Comparison of ENCODE assay signal across 10 cellular contexts in genomic region chrX:73215263-73215662, GRCh38. TPM values are rescaled to one million over a fixed set of nuclear protein-coding genes. Genes with fewer than 3 reads are reported as not detected.
DNase-seq lines count a peak whose midpoint lies in the region; ATAC-seq, FAIRE-seq and TF ChIP-seq lines count a peak whose summit lies in the region.
"Had no signal": no experiment of that assay in that cellular context is flagged by ENCODE, and none has a peak within 500 bp of the region (broad histone marks: within the 10 kb centered on the region; RNA-seq: fewer than 3 reads in every experiment).

No MANE protein-coding gene starts in this region.

- POLR2A ChIA-PET in activated CD8-positive, alpha-beta T cell treated with anti-CD3 and anti-CD28 coated beads, Interleukin-2, amount 10 ng/mL, durations not matched to agents 7 days and 5 days (lab: Charles Lee): no interaction called here

- no peak overlapping the region for H3K27ac ChIP-seq in kidney (ENCODE audit: low read depth in 2 of 2, low read length in 2 of 2)
- H3K27ac ChIP-seq in tibial artery: peak overlapping the region; percentile 62 to 75

- peak overlapping the region in 1 of 2 donors; percentile 56 for H3K9ac ChIP-seq in kidney (ENCODE audit: low read length in 2 of 2)

- FAIRE-seq in kidney (lab: Jason Lieb, UNC): no peak

- peak overlapping the region; percentile 80 for H3K4me3 Mint-ChIP-seq in activated CD8-positive, alpha-beta T cell treated with anti-CD3 and anti-CD28 coated beads, Interleukin-2, amount 10 ng/mL, durations not matched to agents 7 days and 5 days

- no peaks in the 10 kb centered on the region for H3K9me3 ChIP-seq in kidney (ENCODE audit: control insufficient read depth in 1 of 2, low read length in 2 of 2)
- peaks cover 0 to 6% (median 0%) of the 10 kb centered on the region in 3 donors for H3K9me3 ChIP-seq in tibial artery

- H3K36me3 ChIP-seq in kidney (ENCODE audit: control insufficient read depth in 1 of 2, insufficient read depth in 2 of 2, low read length in 2 of 2) (no peaks in the 10 kb centered on the region), tibial artery (no peaks in the 10 kb centered on the region)

- H3K4me1 ChIP-seq in kidney (ENCODE audit: control insufficient read depth in 1 of 2, insufficient read depth in 1 of 2, low read depth in 1 of 2, low read length in 2 of 2): no peaks in the 10 kb centered on the region
- H3K4me1 ChIP-seq in tibial artery: no peaks in the 10 kb centered on the region

- peaks cover 6% of the 10 kb centered on the region for H3K27me3 Mint-ChIP-seq in activated CD8-positive, alpha-beta T cell treated with anti-CD3 and anti-CD28 coated beads, Interleukin-2, amount 10 ng/mL, durations not matched to agents 7 days and 5 days (ENCODE audit: low read depth)

- peaks cover 10% of the 10 kb centered on the region for H3K4me1 Mint-ChIP-seq in activated CD8-positive, alpha-beta T cell treated with anti-CD3 and anti-CD28 coated beads, Interleukin-2, amount 10 ng/mL, durations not matched to agents 7 days and 5 days (ENCODE audit: low read depth)

- no peaks in the 10 kb centered on the region for H3K9me3 Mint-ChIP-seq in activated CD8-positive, alpha-beta T cell treated with anti-CD3 and anti-CD28 coated beads, Interleukin-2, amount 10 ng/mL, durations not matched to agents 7 days and 5 days (ENCODE audit: insufficient read depth)

- no peak overlapping the region for H3K27ac Mint-ChIP-seq in activated CD8-positive, alpha-beta T cell treated with anti-CD3 and anti-CD28 coated beads, Interleukin-2, amount 10 ng/mL, durations not matched to agents 7 days and 5 days

- H3K4me3 ChIP-seq in kidney (ENCODE audit: low read length in 2 of 2) (peak overlapping the region; percentile 71 to 77), tibial artery (peak overlapping the region; percentile 57 to 62)

- H3K27me3 ChIP-seq in tibial artery: no peaks in the 10 kb centered on the region

- CTCF ChIA-PET in activated CD8-positive, alpha-beta T cell treated with anti-CD3 and anti-CD28 coated beads, Interleukin-2, amount 10 ng/mL, durations not matched to agents 7 days and 5 days (lab: Charles Lee): no interaction called here

- peaks cover 3% of the 10 kb centered on the region for H3K36me3 Mint-ChIP-seq in activated CD8-positive, alpha-beta T cell treated with anti-CD3 and anti-CD28 coated beads, Interleukin-2, amount 10 ng/mL, durations not matched to agents 7 days and 5 days (ENCODE audit: low read depth)

- intact Hi-C loops in kidney (cut with DNase I): no loop called here
- intact Hi-C loops in tibial artery (cut with DNase I; ENCODE audit: low total_unique reads): no loop called here

- peak; percentile 17 for ATAC-seq in activated CD8-positive, alpha-beta T cell treated with anti-CD3 and anti-CD28 coated beads, Interleukin-2, amount 10 ng/mL, durations not matched to agents 7 days and 5 days

- TF ChIP-seq CTCF in kidney (IDR thresholded peaks at IDR 0.05; ENCODE audit: borderline replicate concordance, extremely low read depth, insufficient read depth) (no peak), tibial artery (IDR thresholded peaks at IDR 0.05) (no peak)

- DNase-seq in activated gamma-delta T cell treated with Interleukin-2 at 50 U/mL for 16 hours: peak; percentile 12
- no peak for DNase-seq in activated gamma-delta T cell (lab: John Stamatoyannopoulos, UW)
- DNase-seq in activated CD8-positive, alpha-beta T cell treated with anti-CD3 and anti-CD28 coated beads, Interleukin-2, amount 10 ng/mL, durations not matched to agents 7 days and 5 days: no peak
- no peak for DNase-seq in kidney
- DNase-seq in tibial artery: no peak
- DNase-seq in SKM-1 treated with dmso at 0.1 percent for 144 hours (lab: John Stamatoyannopoulos, UW; ENCODE audit: unreplicated experiment): no peak
- DNase-seq in DMS 273 (lab: John Stamatoyannopoulos, UW; ENCODE audit: unreplicated experiment): no peak
- DNase-seq in OCI-M2 (lab: John Stamatoyannopoulos, UW; ENCODE audit: unreplicated experiment): no peak
- DNase-seq: NCI-H1092 treated with DMSO at 0.1 percent for 48 hours had no signal

RNA-seq across cellular contexts. Expression of gene NAP1L2, which starts 0.6 kb away (rescaled TPM):
- 1 to 10 TPM in 1 of 2 experiments, under 1 TPM in 1; 0.81 to 1.0 TPM for total RNA-seq in activated CD8-positive, alpha-beta T cell treated with anti-CD3 and anti-CD28 coated beads, Interleukin-2, amount 10 ng/mL, durations not matched to agents 7 days and 5 days
- total RNA-seq in kidney: 9.8 TPM
- 11.0 TPM for polyA plus RNA-seq in kidney (ENCODE audit: insufficient read depth, low read depth, low replicate concordance)
- polyA plus RNA-seq: BJ had no signal

Comparison
In these comparisons a context has a peak if more than half of its experiments do, and no peak if none do; other contexts are left out.
1. H3K27ac ChIP-seq: peak in tibial artery (2 of 2); none in kidney (0 of 2).